9 cellular contexts compared by ENCODE assay signal in the genomic region with DNA sequence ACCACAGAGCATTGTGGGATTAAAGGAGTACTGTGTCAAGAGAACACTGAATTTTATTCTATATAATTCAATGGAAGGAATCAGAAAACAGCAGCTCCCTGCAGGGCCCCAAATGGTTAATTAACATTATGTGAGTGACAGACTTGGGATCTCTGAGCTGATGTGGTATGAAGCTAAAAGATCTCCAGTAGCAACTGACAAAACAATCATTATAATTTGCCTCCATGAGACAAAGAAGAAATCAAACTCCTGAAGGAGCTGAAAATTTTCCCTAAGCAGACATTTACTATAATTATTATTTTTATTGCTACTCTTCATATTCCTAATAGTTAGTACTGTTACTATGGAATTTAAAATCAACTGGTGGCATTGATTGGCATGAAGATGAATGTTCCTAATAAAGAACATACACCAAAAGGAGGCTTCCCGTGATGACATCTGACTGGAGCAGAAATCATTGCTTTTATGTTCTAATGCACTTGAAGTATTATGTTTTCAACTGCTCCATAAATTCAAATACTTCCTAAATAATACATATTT.
"Had no signal": no experiment of that assay in that cellular context is flagged by ENCODE, and none has a peak within 500 bp of the region (broad histone marks: within the 10 kb centered on the region; RNA-seq: fewer than 3 reads in every experiment).

No MANE protein-coding gene starts in this region.

- DNase-seq: GM23248, GOT3, H7, H9, HCEC 1CT, HFFc6 had no signal

- H3K36me3 ChIP-seq: HAP-1 had no signal

- H3K9me3 ChIP-seq: HAP-1 had no signal

- H2AFZ ChIP-seq: GM23248, GM23338 had no signal

- ATAC-seq: HCT116 had no signal

- H3K9ac ChIP-seq: GM23248 had no signal

- H3K4me3 ChIP-seq: GM23248, GM23338, HAP-1 had no signal

- H3K4me2 ChIP-seq: GM23338 had no signal

- H3K27ac ChIP-seq: GM23248 had no signal
